In the genomic region with DNA sequence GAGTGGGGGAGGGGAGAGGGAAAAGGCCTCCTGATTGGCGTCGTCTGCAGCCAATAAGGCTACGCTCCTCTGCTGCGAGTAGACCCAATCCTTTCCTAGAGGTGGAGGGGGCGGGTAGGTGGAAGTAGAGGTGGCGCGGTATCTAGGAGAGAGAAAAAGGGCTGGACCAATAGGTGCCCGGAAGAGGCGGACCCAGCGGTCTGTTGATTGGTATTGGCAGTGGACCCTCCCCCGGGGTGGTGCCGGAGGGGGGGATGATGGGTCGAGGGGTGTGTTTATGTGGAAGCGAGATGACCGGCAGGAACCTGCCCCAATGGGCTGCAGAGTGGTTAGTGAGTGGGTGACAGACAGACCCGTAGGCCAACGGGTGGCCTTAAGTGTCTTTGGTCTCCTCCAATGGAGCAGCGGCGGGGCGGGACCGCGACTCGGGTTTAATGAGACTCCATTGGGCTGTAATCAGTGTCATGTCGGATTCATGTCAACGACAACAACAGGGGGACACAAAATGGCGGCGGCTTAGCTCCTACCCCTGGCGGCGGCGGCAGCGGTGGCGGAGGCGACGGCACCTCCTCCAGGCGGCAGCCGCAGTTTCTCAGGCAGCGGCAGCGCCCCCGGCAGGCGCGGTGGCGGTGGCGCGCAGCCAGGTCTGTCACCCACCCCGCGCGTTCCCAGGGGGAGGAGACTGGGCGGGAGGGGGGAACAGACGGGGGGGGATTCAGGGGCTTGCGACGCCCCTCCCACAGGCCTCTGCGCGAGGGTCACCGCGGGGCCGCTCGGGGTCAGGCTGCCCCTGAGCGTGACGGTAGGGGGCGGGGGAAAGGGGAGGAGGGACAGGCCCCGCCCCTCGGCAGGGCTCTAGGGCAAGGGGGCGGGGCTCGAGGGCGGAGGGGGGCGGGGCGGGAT, we compare ENCODE assay signal across 1 cellular context.
A peak's percentile ranks its signal among the peaks of the same experiment; 100 is the strongest.
TF ChIP-seq lines count a peak whose summit lies in the region.

KAT6B (plus strand) TSS at position 459 of the 903 bp plus-strand sequence. CDS start 16,258 bp downstream, outside the sequence.

TF ChIP-seq in K562, 482 proteins besides CTCF, POLR2A, EP300 and RAD21 (continued from another document and continues in another):
- TF ChIP-seq SIRT6 (IDR thresholded peaks at IDR 0.05; ENCODE audit: low read depth, low read length) (no peak), NCOR1 (IDR thresholded peaks at IDR 0.05) (peak; percentile 55), ZNF263 (CRISPR knock-in tag; IDR thresholded peaks at IDR 0.05; ENCODE audit: borderline replicate concordance) (no peak; the same call in 1 of the 2 replicates), HCFC1 (IDR thresholded peaks at IDR 0.05; ENCODE audit: low read depth, low read length) (peak; percentile 57; the same call in 1 of the 2 replicates), SAFB2 (IDR thresholded peaks at IDR 0.05; ENCODE audit: borderline replicate concordance, low read depth, low read length, severe bottlenecking) (no peak), YY1 (IDR thresholded peaks at IDR 0.05; ENCODE audit: borderline replicate concordance in 1 of 3, control insufficient read depth in 1 of 3, extremely low read depth in 1 of 3, insufficient read depth in 3 of 3, insufficient read length in 1 of 3, insufficient replicate concordance in 2 of 3, low read depth in 1 of 3, low read length in 2 of 3) (peak; percentile 88 to 97 (median 96)), ZBTB9 (CRISPR knock-in tag; IDR thresholded peaks at IDR 0.05) (peak; percentile 84), ZNF239 (CRISPR knock-in tag; IDR thresholded peaks at IDR 0.05) (0 out of 2 replicates have a peak, but pooled peaks have one; percentile 27), KDM5B (IDR thresholded peaks at IDR 0.05; ENCODE audit: insufficient replicate concordance, low read depth, low read length) (peak; percentile 82), ZNF197 (CRISPR knock-in tag; IDR thresholded peaks at IDR 0.05; ENCODE audit: low read depth) (peak; percentile 57; the same call in 1 of the 2 replicates), HNRNPLL (IDR thresholded peaks at IDR 0.05; ENCODE audit: low read depth, low read length, poor library complexity, severe bottlenecking) (peak; percentile 41), EP400 (IDR thresholded peaks at IDR 0.05) (peak; percentile 71), BRD9 (IDR thresholded peaks at IDR 0.05; ENCODE audit: low read depth, partially characterized antibody) (no peak), GABPA (tag; conservative IDR thresholded peaks at IDR 0.05; ENCODE audit: low read depth) (peak; percentile 95), NR2C1 (IDR thresholded peaks at IDR 0.05) (peak; percentile 80), NR2C1 (tag; IDR thresholded peaks at IDR 0.05) (peak; percentile 74), AFF4 (CRISPR knock-in tag; IDR thresholded peaks at IDR 0.05) (peak; percentile 69; the same call in 1 of the 2 replicates), RBM39 (optimal IDR thresholded peaks at IDR 0.05; ENCODE audit: low read depth, low read length) (no peak), ZNF436 (CRISPR knock-in tag; IDR thresholded peaks at IDR 0.05) (no peak), MECOM (CRISPR knock-in tag; IDR thresholded peaks at IDR 0.05) (no peak), HMGN3 (IDR thresholded peaks at IDR 0.05; ENCODE audit: borderline replicate concordance, extremely low read depth, insufficient read length, low read depth, low read length) (peak; percentile 64), ATF7 (IDR thresholded peaks at IDR 0.05) (peak; percentile 92), FOXK1 (CRISPR knock-in tag; IDR thresholded peaks at IDR 0.05; ENCODE audit: borderline replicate concordance) (no peak), GTF2E2 (tag; IDR thresholded peaks at IDR 0.05) (no peak; the same call in 1 of the 2 replicates), ZNF124 (CRISPR knock-in tag; IDR thresholded peaks at IDR 0.05) (no peak), MLLT1 (IDR thresholded peaks at IDR 0.05) (peak in 1 of 2 experiments; percentile 98; a peak in 2 of 4 replicates), GATAD2B (IDR thresholded peaks at IDR 0.05; ENCODE audit: borderline replicate concordance) (no peak), FOXP1 (CRISPR knock-in tag; IDR thresholded peaks at IDR 0.05) (no peak; the same call in 1 of the 2 replicates), ZNF561 (CRISPR knock-in tag; conservative IDR thresholded peaks at IDR 0.05) (no peak), SP2 (IDR thresholded peaks at IDR 0.05; ENCODE audit: extremely low read depth, low read depth, low read length, poor library complexity, severe bottlenecking) (peak; percentile 93), ZNF592 (IDR thresholded peaks at IDR 0.05) (no peak)
- TF ChIP-seq, protein P1, sequence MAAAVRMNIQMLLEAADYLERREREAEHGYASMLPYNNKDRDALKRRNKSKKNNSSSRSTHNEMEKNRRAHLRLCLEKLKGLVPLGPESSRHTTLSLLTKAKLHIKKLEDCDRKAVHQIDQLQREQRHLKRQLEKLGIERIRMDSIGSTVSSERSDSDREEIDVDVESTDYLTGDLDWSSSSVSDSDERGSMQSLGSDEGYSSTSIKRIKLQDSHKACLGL (CRISPR knock-in tag; IDR thresholded peaks at IDR 0.05; ENCODE audit: borderline replicate concordance, poor library complexity, severe bottlenecking), result no peak
- TF ChIP-seq, protein P2, sequence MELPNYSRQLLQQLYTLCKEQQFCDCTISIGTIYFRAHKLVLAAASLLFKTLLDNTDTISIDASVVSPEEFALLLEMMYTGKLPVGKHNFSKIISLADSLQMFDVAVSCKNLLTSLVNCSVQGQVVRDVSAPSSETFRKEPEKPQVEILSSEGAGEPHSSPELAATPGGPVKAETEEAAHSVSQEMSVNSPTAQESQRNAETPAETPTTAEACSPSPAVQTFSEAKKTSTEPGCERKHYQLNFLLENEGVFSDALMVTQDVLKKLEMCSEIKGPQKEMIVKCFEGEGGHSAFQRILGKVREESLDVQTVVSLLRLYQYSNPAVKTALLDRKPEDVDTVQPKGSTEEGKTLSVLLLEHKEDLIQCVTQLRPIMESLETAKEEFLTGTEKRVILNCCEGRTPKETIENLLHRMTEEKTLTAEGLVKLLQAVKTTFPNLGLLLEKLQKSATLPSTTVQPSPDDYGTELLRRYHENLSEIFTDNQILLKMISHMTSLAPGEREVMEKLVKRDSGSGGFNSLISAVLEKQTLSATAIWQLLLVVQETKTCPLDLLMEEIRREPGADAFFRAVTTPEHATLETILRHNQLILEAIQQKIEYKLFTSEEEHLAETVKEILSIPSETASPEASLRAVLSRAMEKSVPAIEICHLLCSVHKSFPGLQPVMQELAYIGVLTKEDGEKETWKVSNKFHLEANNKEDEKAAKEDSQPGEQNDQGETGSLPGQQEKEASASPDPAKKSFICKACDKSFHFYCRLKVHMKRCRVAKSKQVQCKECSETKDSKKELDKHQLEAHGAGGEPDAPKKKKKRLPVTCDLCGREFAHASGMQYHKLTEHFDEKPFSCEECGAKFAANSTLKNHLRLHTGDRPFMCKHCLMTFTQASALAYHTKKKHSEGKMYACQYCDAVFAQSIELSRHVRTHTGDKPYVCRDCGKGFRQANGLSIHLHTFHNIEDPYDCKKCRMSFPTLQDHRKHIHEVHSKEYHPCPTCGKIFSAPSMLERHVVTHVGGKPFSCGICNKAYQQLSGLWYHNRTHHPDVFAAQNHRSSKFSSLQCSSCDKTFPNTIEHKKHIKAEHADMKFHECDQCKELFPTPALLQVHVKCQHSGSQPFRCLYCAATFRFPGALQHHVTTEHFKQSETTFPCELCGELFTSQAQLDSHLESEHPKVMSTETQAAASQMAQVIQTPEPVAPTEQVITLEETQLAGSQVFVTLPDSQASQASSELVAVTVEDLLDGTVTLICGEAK (IDR thresholded peaks at IDR 0.05), result peak; percentile 88
- TF ChIP-seq, protein P2 (CRISPR knock-in tag; IDR thresholded peaks at IDR 0.05), result no peak
